Comparison of ENCODE assay signal across 1 cellular context in genomic region chr17:74748279-74748528, GRCh38.
A peak's percentile ranks its signal among the peaks of the same experiment; 100 is the strongest.
TF ChIP-seq lines count a peak whose summit lies in the region.

No MANE protein-coding gene starts in this region.

TF ChIP-seq in HepG2, 621 proteins besides CTCF, POLR2A, EP300 and RAD21 (continues in another document):
- TF ChIP-seq ZMAT5 (CRISPR knock-in tag; IDR thresholded peaks at IDR 0.05; ENCODE audit: borderline replicate concordance, low read depth), result no peak
- TF ChIP-seq ZNF678 (CRISPR knock-in tag; IDR thresholded peaks at IDR 0.05), result no peak
- no peak for TF ChIP-seq ZNF17 (CRISPR knock-in tag; IDR thresholded peaks at IDR 0.05)
- TF ChIP-seq MED1 (CRISPR knock-in tag; IDR thresholded peaks at IDR 0.05), result no peak
- TF ChIP-seq HIC2 (CRISPR knock-in tag; IDR thresholded peaks at IDR 0.05; ENCODE audit: low read depth), result 0 out of 2 replicates have a peak, but pooled peaks have one; percentile 6
- no peak for TF ChIP-seq TCF7L2 (IDR thresholded peaks at IDR 0.05; ENCODE audit: low read depth, low read length)
- no peak for TF ChIP-seq RORA (CRISPR knock-in tag; IDR thresholded peaks at IDR 0.05)
- 0 out of 2 replicates have a peak, but pooled peaks have one; percentile 17 for TF ChIP-seq FOXC1 (CRISPR knock-in tag; IDR thresholded peaks at IDR 0.05; ENCODE audit: borderline replicate concordance)
- no peak for TF ChIP-seq NR1H2 (CRISPR knock-in tag; IDR thresholded peaks at IDR 0.05; ENCODE audit: borderline replicate concordance, low read depth)
- TF ChIP-seq, protein P1, sequence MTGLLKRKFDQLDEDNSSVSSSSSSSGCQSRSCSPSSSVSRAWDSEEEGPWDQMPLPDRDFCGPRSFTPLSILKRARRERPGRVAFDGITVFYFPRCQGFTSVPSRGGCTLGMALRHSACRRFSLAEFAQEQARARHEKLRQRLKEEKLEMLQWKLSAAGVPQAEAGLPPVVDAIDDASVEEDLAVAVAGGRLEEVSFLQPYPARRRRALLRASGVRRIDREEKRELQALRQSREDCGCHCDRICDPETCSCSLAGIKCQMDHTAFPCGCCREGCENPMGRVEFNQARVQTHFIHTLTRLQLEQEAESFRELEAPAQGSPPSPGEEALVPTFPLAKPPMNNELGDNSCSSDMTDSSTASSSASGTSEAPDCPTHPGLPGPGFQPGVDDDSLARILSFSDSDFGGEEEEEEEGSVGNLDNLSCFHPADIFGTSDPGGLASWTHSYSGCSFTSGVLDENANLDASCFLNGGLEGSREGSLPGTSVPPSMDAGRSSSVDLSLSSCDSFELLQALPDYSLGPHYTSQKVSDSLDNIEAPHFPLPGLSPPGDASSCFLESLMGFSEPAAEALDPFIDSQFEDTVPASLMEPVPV (CRISPR knock-in tag; IDR thresholded peaks at IDR 0.05), result no peak
- no peak for TF ChIP-seq TOPORS (CRISPR knock-in tag; IDR thresholded peaks at IDR 0.05)
- no peak for TF ChIP-seq ISL2 (CRISPR knock-in tag; IDR thresholded peaks at IDR 0.05)
- no peak for TF ChIP-seq ZNF570 (CRISPR knock-in tag; IDR thresholded peaks at IDR 0.05; ENCODE audit: borderline replicate concordance)
- TF ChIP-seq HOXD1 (CRISPR knock-in tag; IDR thresholded peaks at IDR 0.05), result no peak
- TF ChIP-seq FIP1L1 (IDR thresholded peaks at IDR 0.05; ENCODE audit: borderline replicate concordance, insufficient read depth, low read depth, low read length), result no peak
- no peak for TF ChIP-seq ZNF331 (CRISPR knock-in tag; IDR thresholded peaks at IDR 0.05)
- TF ChIP-seq, protein P2, sequence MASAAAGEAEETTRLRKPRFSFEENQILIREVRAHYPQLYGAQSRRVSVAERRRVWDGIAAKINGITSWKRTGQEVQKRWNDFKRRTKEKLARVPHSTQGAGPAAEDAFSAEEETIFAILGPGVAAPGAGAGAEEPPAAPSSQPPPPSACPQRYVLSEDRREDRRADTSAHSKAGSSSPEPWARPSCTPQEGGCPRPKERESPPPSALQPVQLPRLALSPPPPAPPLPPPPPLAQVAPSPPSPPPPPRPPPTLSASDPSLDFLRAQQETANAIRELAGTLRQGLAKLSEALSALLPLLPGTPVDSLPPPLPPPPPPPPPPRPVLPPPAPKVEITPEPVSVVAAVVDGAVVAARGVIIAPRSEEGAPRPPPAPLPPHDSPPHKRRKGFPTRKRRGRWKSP (CRISPR knock-in tag; IDR thresholded peaks at IDR 0.05), result no peak
- TF ChIP-seq NFE2L1 (CRISPR knock-in tag; IDR thresholded peaks at IDR 0.05; ENCODE audit: borderline replicate concordance), result no peak
- TF ChIP-seq E2F5 (CRISPR knock-in tag; conservative IDR thresholded peaks at IDR 0.05), result no peak
- no peak for TF ChIP-seq MXD1 (CRISPR knock-in tag; IDR thresholded peaks at IDR 0.05)
- TF ChIP-seq, protein P3, sequence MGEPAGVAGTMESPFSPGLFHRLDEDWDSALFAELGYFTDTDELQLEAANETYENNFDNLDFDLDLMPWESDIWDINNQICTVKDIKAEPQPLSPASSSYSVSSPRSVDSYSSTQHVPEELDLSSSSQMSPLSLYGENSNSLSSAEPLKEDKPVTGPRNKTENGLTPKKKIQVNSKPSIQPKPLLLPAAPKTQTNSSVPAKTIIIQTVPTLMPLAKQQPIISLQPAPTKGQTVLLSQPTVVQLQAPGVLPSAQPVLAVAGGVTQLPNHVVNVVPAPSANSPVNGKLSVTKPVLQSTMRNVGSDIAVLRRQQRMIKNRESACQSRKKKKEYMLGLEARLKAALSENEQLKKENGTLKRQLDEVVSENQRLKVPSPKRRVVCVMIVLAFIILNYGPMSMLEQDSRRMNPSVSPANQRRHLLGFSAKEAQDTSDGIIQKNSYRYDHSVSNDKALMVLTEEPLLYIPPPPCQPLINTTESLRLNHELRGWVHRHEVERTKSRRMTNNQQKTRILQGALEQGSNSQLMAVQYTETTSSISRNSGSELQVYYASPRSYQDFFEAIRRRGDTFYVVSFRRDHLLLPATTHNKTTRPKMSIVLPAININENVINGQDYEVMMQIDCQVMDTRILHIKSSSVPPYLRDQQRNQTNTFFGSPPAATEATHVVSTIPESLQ (CRISPR knock-in tag; conservative IDR thresholded peaks at IDR 0.05), result no peak
- no peak for TF ChIP-seq ZNF18 (CRISPR knock-in tag; IDR thresholded peaks at IDR 0.05; ENCODE audit: insufficient replicate concordance)
- no peak for TF ChIP-seq ARNT (IDR thresholded peaks at IDR 0.05)
- TF ChIP-seq TOE1 (CRISPR knock-in tag; IDR thresholded peaks at IDR 0.05), result no peak
- no peak for TF ChIP-seq ZNF549 (CRISPR knock-in tag; IDR thresholded peaks at IDR 0.05)
- no peak for TF ChIP-seq ZNF441 (CRISPR knock-in tag; IDR thresholded peaks at IDR 0.05; ENCODE audit: borderline replicate concordance)
- TF ChIP-seq, protein P4, sequence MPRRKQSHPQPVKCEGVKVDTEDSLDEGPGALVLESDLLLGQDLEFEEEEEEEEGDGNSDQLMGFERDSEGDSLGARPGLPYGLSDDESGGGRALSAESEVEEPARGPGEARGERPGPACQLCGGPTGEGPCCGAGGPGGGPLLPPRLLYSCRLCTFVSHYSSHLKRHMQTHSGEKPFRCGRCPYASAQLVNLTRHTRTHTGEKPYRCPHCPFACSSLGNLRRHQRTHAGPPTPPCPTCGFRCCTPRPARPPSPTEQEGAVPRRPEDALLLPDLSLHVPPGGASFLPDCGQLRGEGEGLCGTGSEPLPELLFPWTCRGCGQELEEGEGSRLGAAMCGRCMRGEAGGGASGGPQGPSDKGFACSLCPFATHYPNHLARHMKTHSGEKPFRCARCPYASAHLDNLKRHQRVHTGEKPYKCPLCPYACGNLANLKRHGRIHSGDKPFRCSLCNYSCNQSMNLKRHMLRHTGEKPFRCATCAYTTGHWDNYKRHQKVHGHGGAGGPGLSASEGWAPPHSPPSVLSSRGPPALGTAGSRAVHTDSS (CRISPR knock-in tag; conservative IDR thresholded peaks at IDR 0.05), result no peak
- no peak for TF ChIP-seq ZBTB26 (CRISPR knock-in tag; IDR thresholded peaks at IDR 0.05; ENCODE audit: borderline replicate concordance)
- TF ChIP-seq ZNF670 (CRISPR knock-in tag; IDR thresholded peaks at IDR 0.05; ENCODE audit: borderline replicate concordance), result no peak
- no peak for TF ChIP-seq ZBTB21 (CRISPR knock-in tag; IDR thresholded peaks at IDR 0.05)
- no peak for TF ChIP-seq KDM5B (CRISPR knock-in tag; IDR thresholded peaks at IDR 0.05; ENCODE audit: borderline replicate concordance)
- peak; percentile 49; the same call in 1 of the 2 replicates for TF ChIP-seq PHF21A (CRISPR knock-in tag; IDR thresholded peaks at IDR 0.05)
- TF ChIP-seq TRAFD1 (CRISPR knock-in tag; IDR thresholded peaks at IDR 0.05; ENCODE audit: borderline replicate concordance), result peak; percentile 10; the same call in 1 of the 2 replicates
- TF ChIP-seq ZNF75D (CRISPR knock-in tag; IDR thresholded peaks at IDR 0.05; ENCODE audit: borderline replicate concordance), result no peak
- no peak for TF ChIP-seq ZNF563 (CRISPR knock-in tag; IDR thresholded peaks at IDR 0.05)
- peak; percentile 53 for TF ChIP-seq ZMYM4 (CRISPR knock-in tag; IDR thresholded peaks at IDR 0.05)
- TF ChIP-seq IKZF4 (CRISPR knock-in tag; IDR thresholded peaks at IDR 0.05; ENCODE audit: borderline replicate concordance, low read depth, not compliant biosample characterization), result no peak
- TF ChIP-seq PRMT3 (CRISPR knock-in tag; IDR thresholded peaks at IDR 0.05; ENCODE audit: borderline replicate concordance, low read depth), result no peak
- TF ChIP-seq SIX4 (CRISPR knock-in tag; IDR thresholded peaks at IDR 0.05), result no peak
- no peak; the same call in 1 of the 2 replicates for TF ChIP-seq ZNF530 (CRISPR knock-in tag; IDR thresholded peaks at IDR 0.05; ENCODE audit: low read depth)
- 0 out of 2 replicates have a peak, but pooled peaks have one; percentile 21 for TF ChIP-seq SNAPC2 (CRISPR knock-in tag; IDR thresholded peaks at IDR 0.05)
- TF ChIP-seq, protein P5, sequence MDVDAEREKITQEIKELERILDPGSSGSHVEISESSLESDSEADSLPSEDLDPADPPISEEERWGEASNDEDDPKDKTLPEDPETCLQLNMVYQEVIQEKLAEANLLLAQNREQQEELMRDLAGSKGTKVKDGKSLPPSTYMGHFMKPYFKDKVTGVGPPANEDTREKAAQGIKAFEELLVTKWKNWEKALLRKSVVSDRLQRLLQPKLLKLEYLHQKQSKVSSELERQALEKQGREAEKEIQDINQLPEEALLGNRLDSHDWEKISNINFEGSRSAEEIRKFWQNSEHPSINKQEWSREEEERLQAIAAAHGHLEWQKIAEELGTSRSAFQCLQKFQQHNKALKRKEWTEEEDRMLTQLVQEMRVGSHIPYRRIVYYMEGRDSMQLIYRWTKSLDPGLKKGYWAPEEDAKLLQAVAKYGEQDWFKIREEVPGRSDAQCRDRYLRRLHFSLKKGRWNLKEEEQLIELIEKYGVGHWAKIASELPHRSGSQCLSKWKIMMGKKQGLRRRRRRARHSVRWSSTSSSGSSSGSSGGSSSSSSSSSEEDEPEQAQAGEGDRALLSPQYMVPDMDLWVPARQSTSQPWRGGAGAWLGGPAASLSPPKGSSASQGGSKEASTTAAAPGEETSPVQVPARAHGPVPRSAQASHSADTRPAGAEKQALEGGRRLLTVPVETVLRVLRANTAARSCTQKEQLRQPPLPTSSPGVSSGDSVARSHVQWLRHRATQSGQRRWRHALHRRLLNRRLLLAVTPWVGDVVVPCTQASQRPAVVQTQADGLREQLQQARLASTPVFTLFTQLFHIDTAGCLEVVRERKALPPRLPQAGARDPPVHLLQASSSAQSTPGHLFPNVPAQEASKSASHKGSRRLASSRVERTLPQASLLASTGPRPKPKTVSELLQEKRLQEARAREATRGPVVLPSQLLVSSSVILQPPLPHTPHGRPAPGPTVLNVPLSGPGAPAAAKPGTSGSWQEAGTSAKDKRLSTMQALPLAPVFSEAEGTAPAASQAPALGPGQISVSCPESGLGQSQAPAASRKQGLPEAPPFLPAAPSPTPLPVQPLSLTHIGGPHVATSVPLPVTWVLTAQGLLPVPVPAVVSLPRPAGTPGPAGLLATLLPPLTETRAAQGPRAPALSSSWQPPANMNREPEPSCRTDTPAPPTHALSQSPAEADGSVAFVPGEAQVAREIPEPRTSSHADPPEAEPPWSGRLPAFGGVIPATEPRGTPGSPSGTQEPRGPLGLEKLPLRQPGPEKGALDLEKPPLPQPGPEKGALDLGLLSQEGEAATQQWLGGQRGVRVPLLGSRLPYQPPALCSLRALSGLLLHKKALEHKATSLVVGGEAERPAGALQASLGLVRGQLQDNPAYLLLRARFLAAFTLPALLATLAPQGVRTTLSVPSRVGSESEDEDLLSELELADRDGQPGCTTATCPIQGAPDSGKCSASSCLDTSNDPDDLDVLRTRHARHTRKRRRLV (CRISPR knock-in tag; IDR thresholded peaks at IDR 0.05), result no peak
